In the genomic region with DNA sequence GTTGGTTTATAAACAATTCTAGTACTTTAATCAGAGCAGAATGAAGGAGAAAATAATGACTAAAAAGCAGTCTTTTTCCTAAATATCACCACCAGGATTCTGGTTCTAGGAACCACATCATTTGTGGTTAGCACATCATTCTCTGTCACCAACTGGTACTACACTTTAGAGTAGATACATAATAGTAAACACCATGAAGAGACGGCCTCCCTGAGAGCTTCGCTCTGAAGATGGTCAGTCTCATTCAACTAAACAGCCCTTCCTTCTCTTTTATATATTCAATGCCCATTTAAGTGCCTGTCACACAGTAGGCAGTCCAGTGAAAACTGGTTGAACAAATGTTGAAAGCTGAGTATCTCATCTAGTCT, we compare ENCODE assay signal across 12 cellular contexts. TPM values are rescaled to one million over a fixed set of nuclear protein-coding genes. Genes with fewer than 3 reads are reported as not detected.
DNase-seq lines count a peak whose midpoint lies in the region; ATAC-seq lines count a peak whose summit lies in the region.
"Had no signal": no experiment of that assay in that cellular context is flagged by ENCODE, and none has a peak within 500 bp of the region (broad histone marks: within the 10 kb centered on the region; RNA-seq: fewer than 3 reads in every experiment).

No MANE protein-coding gene starts in this region.

- ATAC-seq in T-cell (replicated peaks in 1 of 4) (no peak), HG02759 (IDR thresholded peaks at IDR 0.05; ENCODE audit: unreplicated experiment) (no peak), GM21723 (IDR thresholded peaks at IDR 0.05; ENCODE audit: unreplicated experiment) (no peak)
- no peak for ATAC-seq in effector memory CD8-positive, alpha-beta T cell (replicated peaks)

- peak overlapping the region; percentile 38 for H3K27ac Mint-ChIP-seq in activated CD4-positive, alpha-beta T cell treated with anti-CD3 and anti-CD28 coated beads, Interleukin-2, amount 10 ng/mL, durations not matched to agents 7 days and 5 days
- peak overlapping the region; percentile 5 to 73 for H3K27ac Mint-ChIP-seq in T-cell
- peak overlapping the region; percentile 62 to 83 for H3K27ac Mint-ChIP-seq in effector memory CD8-positive, alpha-beta T cell

- no peaks in the 10 kb centered on the region for H3K27me3 Mint-ChIP-seq in activated CD4-positive, alpha-beta T cell treated with anti-CD3 and anti-CD28 coated beads, Interleukin-2, amount 10 ng/mL, durations not matched to agents 7 days and 5 days
- no peaks in the 10 kb centered on the region for H3K27me3 Mint-ChIP-seq in T-cell
- no peaks in the 10 kb centered on the region for H3K27me3 Mint-ChIP-seq in effector memory CD8-positive, alpha-beta T cell

- H3K27me3 ChIP-seq in skeletal muscle satellite cell (ENCODE audit: control insufficient read depth, insufficient read depth, low read length): no peaks in the 10 kb centered on the region

- POLR2A ChIA-PET in activated CD4-positive, alpha-beta T cell treated with anti-CD3 and anti-CD28 coated beads, Interleukin-2, amount 10 ng/mL, durations not matched to agents 7 days and 5 days (lab: Charles Lee): interaction anchor here (0.6 kb wide), 1 partner anchor 396 kb away, joined by 4 read pairs; no protein-coding TSS in a partner anchor
- POLR2A ChIA-PET in T-cell (lab: Charles Lee): interaction anchor here (0.5 to 0.7 kb wide), 2 partner anchors 14 to 98 kb away, joined by 3 to 5 read pairs; no protein-coding TSS in a partner anchor

- H3K36me3 Mint-ChIP-seq in activated CD4-positive, alpha-beta T cell treated with anti-CD3 and anti-CD28 coated beads, Interleukin-2, amount 10 ng/mL, durations not matched to agents 7 days and 5 days (ENCODE audit: low read depth): peaks cover 77% of the 10 kb centered on the region
- peaks cover 64% of the 10 kb centered on the region for H3K36me3 Mint-ChIP-seq in T-cell
- peaks cover 93% of the 10 kb centered on the region for H3K36me3 Mint-ChIP-seq in effector memory CD8-positive, alpha-beta T cell (ENCODE audit: insufficient read depth)

- H3K4me2 ChIP-seq in skeletal muscle satellite cell (ENCODE audit: low read length): peak overlapping the region; percentile 83

- H3K9ac ChIP-seq in skeletal muscle satellite cell (ENCODE audit: low read depth, low read length): no peak overlapping the region

- H3K4me3 ChIP-seq in skeletal muscle satellite cell (ENCODE audit: low read length): no peak overlapping the region
- H3K4me3 ChIP-seq: prostate gland, SK-N-MC had no signal

- peaks cover 55% of the 10 kb centered on the region for H3K4me1 Mint-ChIP-seq in activated CD4-positive, alpha-beta T cell treated with anti-CD3 and anti-CD28 coated beads, Interleukin-2, amount 10 ng/mL, durations not matched to agents 7 days and 5 days
- peaks cover 57 to 69% (median 64%) of the 10 kb centered on the region in 3 donors for H3K4me1 Mint-ChIP-seq in T-cell
- peaks cover 18 to 24% of the 10 kb centered on the region in 2 donors for H3K4me1 Mint-ChIP-seq in effector memory CD8-positive, alpha-beta T cell (ENCODE audit: low read depth in 2 of 2)

- CTCF ChIA-PET in activated CD4-positive, alpha-beta T cell treated with anti-CD3 and anti-CD28 coated beads, Interleukin-2, amount 10 ng/mL, durations not matched to agents 7 days and 5 days (lab: Charles Lee): no interaction called here
- CTCF ChIA-PET in T-cell (lab: Charles Lee): no interaction called here

- no peaks in the 10 kb centered on the region for H3K9me3 ChIP-seq in skeletal muscle satellite cell (replicated peaks; ENCODE audit: low read length)
- H3K9me3 ChIP-seq: prostate gland had no signal

- no peak overlapping the region for H3K4me3 Mint-ChIP-seq in activated CD4-positive, alpha-beta T cell treated with anti-CD3 and anti-CD28 coated beads, Interleukin-2, amount 10 ng/mL, durations not matched to agents 7 days and 5 days
- H3K4me3 Mint-ChIP-seq in T-cell: no peak overlapping the region
- H3K4me3 Mint-ChIP-seq in effector memory CD8-positive, alpha-beta T cell: no peak overlapping the region

- H3K36me3 ChIP-seq in skeletal muscle satellite cell (ENCODE audit: insufficient read depth, low read length): peaks cover 83% of the 10 kb centered on the region

- DNase-seq in activated CD4-positive, alpha-beta T cell treated with anti-CD3 and anti-CD28 coated beads, Interleukin-2, amount 10 ng/mL, durations not matched to agents 7 days and 5 days: no peak
- DNase-seq in activated CD4-positive, alpha-beta T cell treated with anti-CD3 and anti-CD28 coated beads, Interleukin-2, amount 50 U/mL, for 48 hours: no peak
- DNase-seq in T-cell: no peak
- no peak for DNase-seq in effector memory CD8-positive, alpha-beta T cell
- no peak for DNase-seq in superior temporal gyrus (ENCODE audit: extremely low spot score)
- DNase-seq: activated naive CD4-positive, alpha-beta T cell; DMS153 had no signal

- H3K4me1 ChIP-seq in skeletal muscle satellite cell (ENCODE audit: control insufficient read depth, insufficient read depth, low read length): peaks cover 38% of the 10 kb centered on the region

- no peaks in the 10 kb centered on the region for H3K9me3 Mint-ChIP-seq in activated CD4-positive, alpha-beta T cell treated with anti-CD3 and anti-CD28 coated beads, Interleukin-2, amount 10 ng/mL, durations not matched to agents 7 days and 5 days
- H3K9me3 Mint-ChIP-seq in T-cell: no peaks in the 10 kb centered on the region
- H3K9me3 Mint-ChIP-seq in effector memory CD8-positive, alpha-beta T cell: no peaks in the 10 kb centered on the region

RNA-seq across cellular contexts. Expression of a gene that starts 10.9 kb away (rescaled TPM):
- 100 to 1,000 TPM; 216 to 283 TPM for total RNA-seq in activated CD4-positive, alpha-beta T cell treated with anti-CD3 and anti-CD28 coated beads, Interleukin-2, amount 10 ng/mL, durations not matched to agents 7 days and 5 days
- total RNA-seq in T-cell: 100 to 1,000 TPM; 165 to 265 (median 217) TPM
- 329 and 451 TPM in 2 replicates for total RNA-seq in skeletal muscle satellite cell (2012; rRNA removed)
